Comparison of ENCODE assay signal across 19 cellular contexts in genomic region chr5:108753877-108754276, GRCh38. TPM values are rescaled to one million over a fixed set of nuclear protein-coding genes. Genes with fewer than 3 reads are reported as not detected.
DNase-seq lines count a peak whose midpoint lies in the region; ATAC-seq and TF ChIP-seq lines count a peak whose summit lies in the region.
"Had no signal": no experiment of that assay in that cellular context is flagged by ENCODE, and none has a peak within 500 bp of the region (broad histone marks: within the 10 kb centered on the region; RNA-seq: fewer than 3 reads in every experiment).

No MANE protein-coding gene starts in this region.

- intact Hi-C loops in activated CD8-positive, alpha-beta T cell treated with anti-CD3 and anti-CD28 coated beads for 36 hours (cut with micrococcal nuclease): no loop called here

- no peak overlapping the region for H3K4me3 ChIP-seq in smooth muscle cell
- H3K4me3 ChIP-seq: lower lobe of right lung, neural progenitor cell, PC-9, tibial nerve had no signal

- H3K9ac ChIP-seq in smooth muscle cell (ENCODE audit: low read depth): no peak overlapping the region
- H3K9ac ChIP-seq: neural progenitor cell had no signal

- CTCF ChIA-PET in activated CD8-positive, alpha-beta T cell treated with anti-CD3 and anti-CD28 coated beads for 36 hours (lab: Charles Lee): no interaction called here
- CTCF ChIA-PET in activated CD8-positive, alpha-beta T cell treated with anti-CD3 and anti-CD28 coated beads, Interleukin-2, amount 10 ng/mL, durations not matched to agents 7 days and 5 days (lab: Charles Lee): no interaction called here

- H4K20me1 ChIP-seq in smooth muscle cell (ENCODE audit: low read depth): no peaks in the 10 kb centered on the region

- no peak for DNase-seq in activated CD8-positive, alpha-beta T cell treated with anti-CD3 and anti-CD28 coated beads for 36 hours
- no peak for DNase-seq in activated CD8-positive, alpha-beta T cell treated with anti-CD3 and anti-CD28 coated beads, Interleukin-2, amount 10 ng/mL, durations not matched to agents 7 days and 5 days
- DNase-seq in RPMI7951 (ENCODE audit: low read depth) (peak; percentile 30), smooth muscle cell (lab: John Stamatoyannopoulos, UW; ENCODE audit: unreplicated experiment) (no peak), HUDEP-2 (lab: John Stamatoyannopoulos, UW; ENCODE audit: unreplicated experiment in 76 of 76) (no peak), GM20000 (ENCODE audit: low spot score) (no peak)
- DNase-seq: activated CD4-positive, alpha-beta memory T cell treated with anti-CD3 and anti-CD28 coated beads for 36 hours; activated gamma-delta T cell; hypothalamus; lower lobe of right lung; NCI-H1092; PC-9; small intestine; T-helper 2 cell had no signal

- peak; percentile 45 for ATAC-seq in activated CD8-positive, alpha-beta T cell treated with anti-CD3 and anti-CD28 coated beads for 36 hours
- ATAC-seq in activated CD8-positive, alpha-beta T cell treated with anti-CD3 and anti-CD28 coated beads, Interleukin-2, amount 10 ng/mL, durations not matched to agents 7 days and 5 days: no peak
- ATAC-seq in esophagus mucosa (peak; percentile 58), GM21447 (IDR thresholded peaks at IDR 0.05; ENCODE audit: unreplicated experiment) (no peak)
- ATAC-seq: HepG2, lower lobe of right lung had no signal

- H3K27me3 Mint-ChIP-seq in activated CD8-positive, alpha-beta T cell treated with anti-CD3 and anti-CD28 coated beads for 36 hours: no peaks in the 10 kb centered on the region
- H3K27me3 Mint-ChIP-seq in activated CD8-positive, alpha-beta T cell treated with anti-CD3 and anti-CD28 coated beads, Interleukin-2, amount 10 ng/mL, durations not matched to agents 7 days and 5 days (ENCODE audit: low read depth): peaks cover 5% of the 10 kb centered on the region

- peaks cover 16% of the 10 kb centered on the region for H3K4me1 Mint-ChIP-seq in activated CD8-positive, alpha-beta T cell treated with anti-CD3 and anti-CD28 coated beads for 36 hours (ENCODE audit: low read depth)
- peaks cover 6% of the 10 kb centered on the region for H3K4me1 Mint-ChIP-seq in activated CD8-positive, alpha-beta T cell treated with anti-CD3 and anti-CD28 coated beads, Interleukin-2, amount 10 ng/mL, durations not matched to agents 7 days and 5 days (ENCODE audit: low read depth)

- H3K9me3 Mint-ChIP-seq in activated CD8-positive, alpha-beta T cell treated with anti-CD3 and anti-CD28 coated beads for 36 hours: no peaks in the 10 kb centered on the region
- no peaks in the 10 kb centered on the region for H3K9me3 Mint-ChIP-seq in activated CD8-positive, alpha-beta T cell treated with anti-CD3 and anti-CD28 coated beads, Interleukin-2, amount 10 ng/mL, durations not matched to agents 7 days and 5 days (ENCODE audit: insufficient read depth)
- H3K9me3 Mint-ChIP-seq: activated CD4-positive, alpha-beta memory T cell treated with anti-CD3 and anti-CD28 coated beads for 36 hours; neural progenitor cell had no signal

- no peak overlapping the region for H3K27ac Mint-ChIP-seq in activated CD8-positive, alpha-beta T cell treated with anti-CD3 and anti-CD28 coated beads for 36 hours
- H3K27ac Mint-ChIP-seq in activated CD8-positive, alpha-beta T cell treated with anti-CD3 and anti-CD28 coated beads, Interleukin-2, amount 10 ng/mL, durations not matched to agents 7 days and 5 days: no peak overlapping the region
- H3K27ac Mint-ChIP-seq: activated CD4-positive, alpha-beta memory T cell treated with anti-CD3 and anti-CD28 coated beads for 36 hours; neural progenitor cell had no signal

- H3K79me2 ChIP-seq in smooth muscle cell (ENCODE audit: low read depth): peaks cover 84% of the 10 kb centered on the region

- H3K9me3 ChIP-seq in smooth muscle cell (replicated peaks; ENCODE audit: low read depth): no peaks in the 10 kb centered on the region
- H3K9me3 ChIP-seq: lower lobe of right lung, tibial nerve had no signal

- H3F3A ChIP-seq in smooth muscle cell (ENCODE audit: low read depth): no peaks in the 10 kb centered on the region

- 88% methylated on average over 6 of the region's 6 CpGs for WGBS in smooth muscle cell (ENCODE audit: low lambda C conversion rate)

- H3K27ac ChIP-seq in smooth muscle cell (ENCODE audit: low read depth): no peak overlapping the region
- H3K27ac ChIP-seq: lower lobe of right lung, neural progenitor cell, PC-9 had no signal

- POLR2A ChIA-PET in activated CD8-positive, alpha-beta T cell treated with anti-CD3 and anti-CD28 coated beads for 36 hours (lab: Charles Lee): no interaction called here
- POLR2A ChIA-PET in activated CD8-positive, alpha-beta T cell treated with anti-CD3 and anti-CD28 coated beads, Interleukin-2, amount 10 ng/mL, durations not matched to agents 7 days and 5 days (lab: Charles Lee): no interaction called here

- no peaks in the 10 kb centered on the region for H3K36me3 Mint-ChIP-seq in activated CD8-positive, alpha-beta T cell treated with anti-CD3 and anti-CD28 coated beads for 36 hours (ENCODE audit: low read depth)
- peaks cover 2% of the 10 kb centered on the region for H3K36me3 Mint-ChIP-seq in activated CD8-positive, alpha-beta T cell treated with anti-CD3 and anti-CD28 coated beads, Interleukin-2, amount 10 ng/mL, durations not matched to agents 7 days and 5 days (ENCODE audit: low read depth)
- H3K36me3 Mint-ChIP-seq: activated CD4-positive, alpha-beta memory T cell treated with anti-CD3 and anti-CD28 coated beads for 36 hours; neural progenitor cell had no signal

- peak overlapping the region; percentile 15 for H3K4me2 ChIP-seq in smooth muscle cell
- H3K4me2 ChIP-seq: neural progenitor cell, PC-9 had no signal

- no peak for TF ChIP-seq CTCF in activated CD8-positive, alpha-beta T cell treated with anti-CD3 and anti-CD28 coated beads for 36 hours (IDR thresholded peaks at IDR 0.05)
- TF ChIP-seq CTCF in smooth muscle cell (IDR thresholded peaks at IDR 0.05; ENCODE audit: borderline replicate concordance, insufficient read depth, poor library complexity, severe bottlenecking): no peak
- no peak for TF ChIP-seq CTCF in GM20000 (IDR thresholded peaks at IDR 0.05; ENCODE audit: extremely low read depth, missing control alignments)

- no peaks in the 10 kb centered on the region for H3K27me3 ChIP-seq in smooth muscle cell (ENCODE audit: low read depth)
- H3K27me3 ChIP-seq: neural progenitor cell, tibial nerve had no signal

- peaks cover 6% of the 10 kb centered on the region for H3K4me1 ChIP-seq in smooth muscle cell (ENCODE audit: low read depth)
- H3K4me1 ChIP-seq: neural progenitor cell had no signal

- no peaks in the 10 kb centered on the region for H3K36me3 ChIP-seq in smooth muscle cell (ENCODE audit: low read depth)
- H3K36me3 ChIP-seq: lower lobe of right lung, neural progenitor cell, tibial nerve had no signal

- H2AFZ ChIP-seq in smooth muscle cell (ENCODE audit: low read depth): no peak overlapping the region
- H2AFZ ChIP-seq: neural progenitor cell, PC-9 had no signal

- no peak overlapping the region for H3K4me3 Mint-ChIP-seq in activated CD8-positive, alpha-beta T cell treated with anti-CD3 and anti-CD28 coated beads for 36 hours
- H3K4me3 Mint-ChIP-seq in activated CD8-positive, alpha-beta T cell treated with anti-CD3 and anti-CD28 coated beads, Interleukin-2, amount 10 ng/mL, durations not matched to agents 7 days and 5 days: no peak overlapping the region
- H3K4me3 Mint-ChIP-seq: activated CD4-positive, alpha-beta memory T cell treated with anti-CD3 and anti-CD28 coated beads for 36 hours; neural progenitor cell had no signal

RNA-seq across cellular contexts. Expression of gene FER, which starts 6.2 kb away (rescaled TPM):
- total RNA-seq in activated CD8-positive, alpha-beta T cell treated with anti-CD3 and anti-CD28 coated beads for 36 hours: 1 to 10 TPM; 9.0 to 9.8 TPM
- 1 to 10 TPM; 5.9 to 8.0 TPM for total RNA-seq in activated CD8-positive, alpha-beta T cell treated with anti-CD3 and anti-CD28 coated beads, Interleukin-2, amount 10 ng/mL, durations not matched to agents 7 days and 5 days
- total RNA-seq in RPMI7951 (2014; rRNA removed; shearing (Covaris generic)): 13.2 and 14.1 TPM in 2 replicates
- 20.4 TPM for total RNA-seq in esophagus mucosa
- 16.4 and 26.4 TPM in 2 replicates for total RNA-seq in smooth muscle cell
- polyA plus RNA-seq in smooth muscle cell: 15.2 and 15.6 TPM in 2 replicates

Comparison
In these comparisons a context has a peak if more than half of its experiments do, and no peak if none do; other contexts are left out.
1. ATAC-seq: peak in activated CD8-positive, alpha-beta T cell treated with anti-CD3 and anti-CD28 coated beads for 36 hours (single experiment) and esophagus mucosa (single experiment); none in activated CD8-positive, alpha-beta T cell treated with anti-CD3 and anti-CD28 coated beads, Interleukin-2, amount 10 ng/mL, durations not matched to agents 7 days and 5 days (single experiment) and GM21447 (single experiment).